ENCODE assay signal across 8 cellular contexts in genomic region chr1:38600286-38600685, GRCh38.
"Had no signal": no experiment of that assay in that cellular context is flagged by ENCODE, and none has a peak within 500 bp of the region (broad histone marks: within the 10 kb centered on the region; RNA-seq: fewer than 3 reads in every experiment).

No MANE protein-coding gene starts in this region.

- H3K36me3 ChIP-seq: HAP-1 had no signal

- H3K9me3 ChIP-seq: HAP-1 had no signal

- H3K4me3 ChIP-seq: HAP-1, K562 had no signal

- DNase-seq: GOT3, H7, HFFc6, IMR-90, KG1 had no signal

- ATAC-seq: HCT116, K562 had no signal

- H3K27ac Mint-ChIP-seq: HFFc6 had no signal

- H3K4me3 Mint-ChIP-seq: HFFc6 had no signal
